In genomic region chr3:159586587-159587202, GRCh38 we compare ENCODE assay signal across 9 cellular contexts.
A peak's percentile ranks its signal among the peaks of the same experiment; 100 is the strongest.
DNase-seq lines count a peak whose midpoint lies in the region; ATAC-seq and TF ChIP-seq lines count a peak whose summit lies in the region.
"Had no signal": no experiment of that assay in that cellular context is flagged by ENCODE, and none has a peak within 500 bp of the region (broad histone marks: within the 10 kb centered on the region; RNA-seq: fewer than 3 reads in every experiment).

No MANE protein-coding gene starts in this region.

- peaks cover 18% of the 10 kb centered on the region for H3K4me1 Mint-ChIP-seq in endothelial cell (ENCODE audit: unreplicated experiment)
- no peaks in the 10 kb centered on the region for H3K4me1 Mint-ChIP-seq in activated CD4-positive, alpha-beta T cell treated with anti-CD3 and anti-CD28 coated beads for 36 hours
- H3K4me1 Mint-ChIP-seq: activated naive CD8-positive, alpha-beta T cell treated with anti-CD3 and anti-CD28 coated beads, Interleukin-2, amount 10 ng/mL, durations not matched to agents 7 days and 5 days had no signal

- H3K27ac ChIP-seq in osteoblast (ENCODE audit: low read depth, low read length) (no peak overlapping the region), gastrocnemius medialis (no peak overlapping the region)

- intact Hi-C loops in gastrocnemius medialis (cut with DNase I; ENCODE audit: low total_unique reads), result no loop called here
- intact Hi-C loops in activated CD4-positive, alpha-beta T cell treated with anti-CD3 and anti-CD28 coated beads for 36 hours (cut with DNase I, micrococcal nuclease), result no loop called here

- no peaks in the 10 kb centered on the region for H3K9me3 ChIP-seq in osteoblast (ENCODE audit: low read depth, low read length)
- no peaks in the 10 kb centered on the region for H3K9me3 ChIP-seq in gastrocnemius medialis

- peaks cover 3% of the 10 kb centered on the region for H3K4me1 ChIP-seq in osteoblast (ENCODE audit: insufficient read depth, low read length)
- no peaks in the 10 kb centered on the region for H3K4me1 ChIP-seq in gastrocnemius medialis

- TF ChIP-seq CTCF in GM06990 (IDR thresholded peaks at IDR 0.05; ENCODE audit: insufficient read depth, low read length, poor library complexity, severe bottlenecking) (peak; percentile 34), endothelial cell (IDR thresholded peaks at IDR 0.05; ENCODE audit: unreplicated experiment) (peak; percentile 50), osteoblast (IDR thresholded peaks at IDR 0.05; ENCODE audit: extremely low read depth, low read depth, low read length) (peak; percentile 75), gastrocnemius medialis (IDR thresholded peaks at IDR 0.05 in 4 of 5, conservative IDR thresholded peaks at IDR 0.05 in 1 of 5) (peak in 1 of 5 experiments; percentile 10)

- TF ChIP-seq POLR2A in gastrocnemius medialis (IDR thresholded peaks at IDR 0.05), result no peak

- CTCF ChIA-PET in activated CD4-positive, alpha-beta T cell treated with anti-CD3 and anti-CD28 coated beads for 36 hours (lab: Charles Lee), result no interaction called here

- no peak overlapping the region for H3K27ac Mint-ChIP-seq in endothelial cell (ENCODE audit: unreplicated experiment)
- H3K27ac Mint-ChIP-seq in activated CD4-positive, alpha-beta T cell treated with anti-CD3 and anti-CD28 coated beads for 36 hours, result no peak overlapping the region
- H3K27ac Mint-ChIP-seq: activated naive CD8-positive, alpha-beta T cell treated with anti-CD3 and anti-CD28 coated beads, Interleukin-2, amount 10 ng/mL, durations not matched to agents 7 days and 5 days had no signal

- DNase-seq in GM06990 (ENCODE audit: extremely low read depth, insufficient read length) (no peak), NCI-H2227 (lab: John Stamatoyannopoulos, UW; ENCODE audit: unreplicated experiment) (peak; percentile 33), endothelial cell (ENCODE audit: low spot score) (peak; percentile 64), osteoblast (ENCODE audit: insufficient read length, low spot score, missing footprints) (no peak), gastrocnemius medialis (no peak)
- DNase-seq in activated CD4-positive, alpha-beta T cell treated with anti-CD3 and anti-CD28 coated beads for 36 hours, result no peak
- no peak for DNase-seq in activated T-cell treated with anti-CD3 and anti-CD28 coated beads, Interleukin-2, amount 50 U/mL, for 48 hours
- DNase-seq: activated naive CD8-positive, alpha-beta T cell treated with anti-CD3 and anti-CD28 coated beads, Interleukin-2, amount 10 ng/mL, durations not matched to agents 7 days and 5 days had no signal

- no peak overlapping the region for H2AFZ ChIP-seq in osteoblast (ENCODE audit: low read length)

- no peaks in the 10 kb centered on the region for H3K36me3 Mint-ChIP-seq in endothelial cell (ENCODE audit: low read depth, unreplicated experiment)
- no peaks in the 10 kb centered on the region for H3K36me3 Mint-ChIP-seq in activated CD4-positive, alpha-beta T cell treated with anti-CD3 and anti-CD28 coated beads for 36 hours (ENCODE audit: low read depth)
- H3K36me3 Mint-ChIP-seq: activated naive CD8-positive, alpha-beta T cell treated with anti-CD3 and anti-CD28 coated beads, Interleukin-2, amount 10 ng/mL, durations not matched to agents 7 days and 5 days had no signal

- in situ Hi-C loops in gastrocnemius medialis (cut with MboI; ENCODE audit: low sequenced_read_pairs in 4 of 4), result no loop called here

- H3K9me3 Mint-ChIP-seq in endothelial cell (ENCODE audit: unreplicated experiment), result no peaks in the 10 kb centered on the region
- H3K9me3 Mint-ChIP-seq in activated CD4-positive, alpha-beta T cell treated with anti-CD3 and anti-CD28 coated beads for 36 hours (ENCODE audit: low read depth), result peaks cover 2% of the 10 kb centered on the region

- H3K27me3 Mint-ChIP-seq in endothelial cell (ENCODE audit: unreplicated experiment), result peaks cover 5% of the 10 kb centered on the region
- H3K27me3 Mint-ChIP-seq in activated CD4-positive, alpha-beta T cell treated with anti-CD3 and anti-CD28 coated beads for 36 hours, result no peaks in the 10 kb centered on the region
- H3K27me3 Mint-ChIP-seq: activated naive CD8-positive, alpha-beta T cell treated with anti-CD3 and anti-CD28 coated beads, Interleukin-2, amount 10 ng/mL, durations not matched to agents 7 days and 5 days had no signal

- no peak overlapping the region for H3K4me2 ChIP-seq in osteoblast (ENCODE audit: insufficient read depth, low read length)

- H3K4me3 ChIP-seq in GM06990 (replicated peaks; ENCODE audit: low read depth, low read length) (no peak overlapping the region), osteoblast (ENCODE audit: insufficient read depth, low read length) (no peak overlapping the region), gastrocnemius medialis (no peak overlapping the region)

- H3K27me3 ChIP-seq in GM06990 (replicated peaks; ENCODE audit: control insufficient read depth, insufficient read depth, low read length), result no peaks in the 10 kb centered on the region
- peaks cover 7% of the 10 kb centered on the region for H3K27me3 ChIP-seq in osteoblast (ENCODE audit: insufficient read depth, low read length)
- no peaks in the 10 kb centered on the region for H3K27me3 ChIP-seq in gastrocnemius medialis

- no peaks in the 10 kb centered on the region for H4K20me1 ChIP-seq in osteoblast (ENCODE audit: insufficient read depth, low read length)

- H3K4me3 Mint-ChIP-seq in endothelial cell (ENCODE audit: unreplicated experiment), result no peak overlapping the region
- H3K4me3 Mint-ChIP-seq in activated CD4-positive, alpha-beta T cell treated with anti-CD3 and anti-CD28 coated beads for 36 hours, result no peak overlapping the region
- H3K4me3 Mint-ChIP-seq: activated naive CD8-positive, alpha-beta T cell treated with anti-CD3 and anti-CD28 coated beads, Interleukin-2, amount 10 ng/mL, durations not matched to agents 7 days and 5 days had no signal

- POLR2A ChIA-PET in activated CD4-positive, alpha-beta T cell treated with anti-CD3 and anti-CD28 coated beads for 36 hours (lab: Charles Lee), result no interaction called here

- no peaks in the 10 kb centered on the region for H3K79me2 ChIP-seq in osteoblast (ENCODE audit: insufficient read depth, low read length)

- no peaks in the 10 kb centered on the region for H3K36me3 ChIP-seq in GM06990 (ENCODE audit: control insufficient read depth, insufficient read depth, low read length)
- H3K36me3 ChIP-seq in osteoblast (ENCODE audit: insufficient read depth, low read length), result no peaks in the 10 kb centered on the region
- no peaks in the 10 kb centered on the region for H3K36me3 ChIP-seq in gastrocnemius medialis

- no peak for ATAC-seq in gastrocnemius medialis
- no peak for ATAC-seq in HG03025 (IDR thresholded peaks at IDR 0.05; ENCODE audit: low FRiP score, unreplicated experiment)
- ATAC-seq in activated CD4-positive, alpha-beta T cell treated with anti-CD3 and anti-CD28 coated beads for 36 hours, result no peak

Comparison
In these comparisons a context has a peak if more than half of its experiments do, and no peak if none do; other contexts are left out.
1. DNase-seq: peak in NCI-H2227 (single experiment) and endothelial cell (single experiment); none in GM06990 (single experiment), osteoblast (single experiment), gastrocnemius medialis (0 of 2), activated CD4-positive, alpha-beta T cell treated with anti-CD3 and anti-CD28 coated beads for 36 hours (single experiment) and activated T-cell treated with anti-CD3 and anti-CD28 coated beads, Interleukin-2, amount 50 U/mL, for 48 hours (0 of 2).